1 cellular context compared by ENCODE assay signal in the genomic region with DNA sequence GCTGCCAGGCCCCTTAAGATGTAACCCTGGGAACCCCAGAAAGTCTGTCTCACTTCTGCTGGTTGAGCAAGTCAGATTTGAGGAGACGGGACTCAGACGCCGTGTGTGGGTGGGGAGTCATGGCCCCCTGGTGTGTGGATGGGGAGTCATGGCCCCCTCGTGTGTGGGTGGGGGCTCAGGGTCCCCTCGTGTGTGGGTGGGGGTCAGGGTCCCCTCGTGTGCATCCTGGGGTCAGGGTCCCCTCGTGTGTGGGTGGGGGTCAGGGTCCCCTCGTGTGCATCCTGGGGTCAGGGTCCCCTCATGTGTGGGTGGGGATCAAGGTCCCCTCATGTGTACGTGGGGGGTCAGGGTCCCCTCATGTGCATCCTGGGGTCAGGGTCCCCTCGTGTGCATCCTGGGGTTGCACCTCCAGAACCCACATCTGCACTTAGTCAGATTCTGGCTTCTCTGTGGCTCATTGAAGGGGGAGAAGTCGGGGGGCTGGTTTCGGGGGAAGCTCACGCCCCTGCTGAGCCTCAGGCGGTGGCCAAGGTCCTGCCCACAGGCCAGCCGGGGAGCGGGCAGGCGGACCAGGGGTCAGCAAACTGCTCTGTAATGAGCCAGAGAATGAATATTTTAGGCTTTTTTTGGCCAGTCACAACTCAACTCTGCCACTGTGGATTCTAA.
TF ChIP-seq lines count a peak whose summit lies in the region.

No MANE protein-coding gene starts in this region.

TF ChIP-seq in IMR-90, 13 proteins besides CTCF, POLR2A, EP300 and RAD21 (continued from another document):
- TF ChIP-seq, protein P1, sequence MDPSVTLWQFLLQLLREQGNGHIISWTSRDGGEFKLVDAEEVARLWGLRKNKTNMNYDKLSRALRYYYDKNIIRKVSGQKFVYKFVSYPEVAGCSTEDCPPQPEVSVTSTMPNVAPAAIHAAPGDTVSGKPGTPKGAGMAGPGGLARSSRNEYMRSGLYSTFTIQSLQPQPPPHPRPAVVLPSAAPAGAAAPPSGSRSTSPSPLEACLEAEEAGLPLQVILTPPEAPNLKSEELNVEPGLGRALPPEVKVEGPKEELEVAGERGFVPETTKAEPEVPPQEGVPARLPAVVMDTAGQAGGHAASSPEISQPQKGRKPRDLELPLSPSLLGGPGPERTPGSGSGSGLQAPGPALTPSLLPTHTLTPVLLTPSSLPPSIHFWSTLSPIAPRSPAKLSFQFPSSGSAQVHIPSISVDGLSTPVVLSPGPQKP (IDR thresholded peaks at IDR 0.05; ENCODE audit: borderline replicate concordance, low read depth, low read length), result no peak
- TF ChIP-seq MXI1 (IDR thresholded peaks at IDR 0.05; ENCODE audit: borderline replicate concordance, low read depth, low read length) (no peak), SMC3 (IDR thresholded peaks at IDR 0.05; ENCODE audit: low read depth, low read length) (no peak), MAZ (IDR thresholded peaks at IDR 0.05; ENCODE audit: borderline replicate concordance, low read depth, low read length) (no peak)
- TF ChIP-seq, protein P2, sequence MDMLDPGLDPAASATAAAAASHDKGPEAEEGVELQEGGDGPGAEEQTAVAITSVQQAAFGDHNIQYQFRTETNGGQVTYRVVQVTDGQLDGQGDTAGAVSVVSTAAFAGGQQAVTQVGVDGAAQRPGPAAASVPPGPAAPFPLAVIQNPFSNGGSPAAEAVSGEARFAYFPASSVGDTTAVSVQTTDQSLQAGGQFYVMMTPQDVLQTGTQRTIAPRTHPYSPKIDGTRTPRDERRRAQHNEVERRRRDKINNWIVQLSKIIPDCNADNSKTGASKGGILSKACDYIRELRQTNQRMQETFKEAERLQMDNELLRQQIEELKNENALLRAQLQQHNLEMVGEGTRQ (IDR thresholded peaks at IDR 0.05; ENCODE audit: low read depth, low read length), result no peak
